3 cellular contexts compared by ENCODE assay signal in the genomic region with DNA sequence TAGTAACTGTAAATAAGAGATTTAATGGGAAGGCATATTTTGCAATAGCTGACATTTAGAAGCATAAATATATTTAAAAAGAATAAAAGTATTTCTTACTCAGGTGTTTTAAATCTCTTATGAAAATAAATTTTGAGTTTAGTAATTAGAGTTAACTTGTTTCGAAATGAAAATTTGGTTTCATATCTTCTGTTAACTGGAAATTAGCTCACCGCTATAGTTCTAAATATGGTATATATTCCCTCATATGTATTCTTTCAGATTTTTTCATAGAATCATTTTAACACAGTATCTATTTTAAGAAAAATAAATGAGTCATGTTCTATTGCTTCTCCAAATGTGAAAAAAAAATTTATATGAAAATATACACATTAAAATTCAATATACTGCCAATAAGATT.
TF ChIP-seq lines count a peak whose summit lies in the region.

No MANE protein-coding gene starts in this region.

TF ChIP-seq in GM12878, 131 proteins besides CTCF, POLR2A, EP300 and RAD21 (continues in another document):
- TF ChIP-seq, protein P1, sequence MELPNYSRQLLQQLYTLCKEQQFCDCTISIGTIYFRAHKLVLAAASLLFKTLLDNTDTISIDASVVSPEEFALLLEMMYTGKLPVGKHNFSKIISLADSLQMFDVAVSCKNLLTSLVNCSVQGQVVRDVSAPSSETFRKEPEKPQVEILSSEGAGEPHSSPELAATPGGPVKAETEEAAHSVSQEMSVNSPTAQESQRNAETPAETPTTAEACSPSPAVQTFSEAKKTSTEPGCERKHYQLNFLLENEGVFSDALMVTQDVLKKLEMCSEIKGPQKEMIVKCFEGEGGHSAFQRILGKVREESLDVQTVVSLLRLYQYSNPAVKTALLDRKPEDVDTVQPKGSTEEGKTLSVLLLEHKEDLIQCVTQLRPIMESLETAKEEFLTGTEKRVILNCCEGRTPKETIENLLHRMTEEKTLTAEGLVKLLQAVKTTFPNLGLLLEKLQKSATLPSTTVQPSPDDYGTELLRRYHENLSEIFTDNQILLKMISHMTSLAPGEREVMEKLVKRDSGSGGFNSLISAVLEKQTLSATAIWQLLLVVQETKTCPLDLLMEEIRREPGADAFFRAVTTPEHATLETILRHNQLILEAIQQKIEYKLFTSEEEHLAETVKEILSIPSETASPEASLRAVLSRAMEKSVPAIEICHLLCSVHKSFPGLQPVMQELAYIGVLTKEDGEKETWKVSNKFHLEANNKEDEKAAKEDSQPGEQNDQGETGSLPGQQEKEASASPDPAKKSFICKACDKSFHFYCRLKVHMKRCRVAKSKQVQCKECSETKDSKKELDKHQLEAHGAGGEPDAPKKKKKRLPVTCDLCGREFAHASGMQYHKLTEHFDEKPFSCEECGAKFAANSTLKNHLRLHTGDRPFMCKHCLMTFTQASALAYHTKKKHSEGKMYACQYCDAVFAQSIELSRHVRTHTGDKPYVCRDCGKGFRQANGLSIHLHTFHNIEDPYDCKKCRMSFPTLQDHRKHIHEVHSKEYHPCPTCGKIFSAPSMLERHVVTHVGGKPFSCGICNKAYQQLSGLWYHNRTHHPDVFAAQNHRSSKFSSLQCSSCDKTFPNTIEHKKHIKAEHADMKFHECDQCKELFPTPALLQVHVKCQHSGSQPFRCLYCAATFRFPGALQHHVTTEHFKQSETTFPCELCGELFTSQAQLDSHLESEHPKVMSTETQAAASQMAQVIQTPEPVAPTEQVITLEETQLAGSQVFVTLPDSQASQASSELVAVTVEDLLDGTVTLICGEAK (IDR thresholded peaks at IDR 0.05; ENCODE audit: borderline replicate concordance): no peak
- TF ChIP-seq MEF2B (IDR thresholded peaks at IDR 0.05; ENCODE audit: partially characterized antibody, poor library complexity, severe bottlenecking) (peak; percentile 45), KAT2A (conservative IDR thresholded peaks at IDR 0.05; ENCODE audit: control insufficient read depth, low read depth, low read length) (no peak), JUND (IDR thresholded peaks at IDR 0.05; ENCODE audit: low read depth, low read length) (no peak), HCFC1 (IDR thresholded peaks at IDR 0.05; ENCODE audit: low read length) (no peak), MYB (IDR thresholded peaks at IDR 0.05; ENCODE audit: borderline replicate concordance, low read depth, low read length) (no peak)
- TF ChIP-seq, protein P2, sequence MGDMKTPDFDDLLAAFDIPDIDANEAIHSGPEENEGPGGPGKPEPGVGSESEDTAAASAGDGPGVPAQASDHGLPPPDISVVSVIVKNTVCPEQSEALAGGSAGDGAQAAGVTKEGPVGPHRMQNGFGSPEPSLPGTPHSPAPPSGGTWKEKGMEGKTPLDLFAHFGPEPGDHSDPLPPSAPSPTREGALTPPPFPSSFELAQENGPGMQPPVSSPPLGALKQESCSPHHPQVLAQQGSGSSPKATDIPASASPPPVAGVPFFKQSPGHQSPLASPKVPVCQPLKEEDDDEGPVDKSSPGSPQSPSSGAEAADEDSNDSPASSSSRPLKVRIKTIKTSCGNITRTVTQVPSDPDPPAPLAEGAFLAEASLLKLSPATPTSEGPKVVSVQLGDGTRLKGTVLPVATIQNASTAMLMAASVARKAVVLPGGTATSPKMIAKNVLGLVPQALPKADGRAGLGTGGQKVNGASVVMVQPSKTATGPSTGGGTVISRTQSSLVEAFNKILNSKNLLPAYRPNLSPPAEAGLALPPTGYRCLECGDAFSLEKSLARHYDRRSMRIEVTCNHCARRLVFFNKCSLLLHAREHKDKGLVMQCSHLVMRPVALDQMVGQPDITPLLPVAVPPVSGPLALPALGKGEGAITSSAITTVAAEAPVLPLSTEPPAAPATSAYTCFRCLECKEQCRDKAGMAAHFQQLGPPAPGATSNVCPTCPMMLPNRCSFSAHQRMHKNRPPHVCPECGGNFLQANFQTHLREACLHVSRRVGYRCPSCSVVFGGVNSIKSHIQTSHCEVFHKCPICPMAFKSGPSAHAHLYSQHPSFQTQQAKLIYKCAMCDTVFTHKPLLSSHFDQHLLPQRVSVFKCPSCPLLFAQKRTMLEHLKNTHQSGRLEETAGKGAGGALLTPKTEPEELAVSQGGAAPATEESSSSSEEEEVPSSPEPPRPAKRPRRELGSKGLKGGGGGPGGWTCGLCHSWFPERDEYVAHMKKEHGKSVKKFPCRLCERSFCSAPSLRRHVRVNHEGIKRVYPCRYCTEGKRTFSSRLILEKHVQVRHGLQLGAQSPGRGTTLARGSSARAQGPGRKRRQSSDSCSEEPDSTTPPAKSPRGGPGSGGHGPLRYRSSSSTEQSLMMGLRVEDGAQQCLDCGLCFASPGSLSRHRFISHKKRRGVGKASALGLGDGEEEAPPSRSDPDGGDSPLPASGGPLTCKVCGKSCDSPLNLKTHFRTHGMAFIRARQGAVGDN (IDR thresholded peaks at IDR 0.05): no peak

TF ChIP-seq in WTC11, 78 proteins besides CTCF, POLR2A, EP300 and RAD21 (continued from another document and continues in another):
- TF ChIP-seq RELA (CRISPR knock-in tag; IDR thresholded peaks at IDR 0.05; ENCODE audit: borderline replicate concordance) (no peak), GRHL2 (CRISPR knock-in tag; IDR thresholded peaks at IDR 0.05; ENCODE audit: insufficient replicate concordance, severe bottlenecking) (no peak), SOX15 (CRISPR knock-in tag; IDR thresholded peaks at IDR 0.05) (no peak), ESRRA (CRISPR knock-in tag; IDR thresholded peaks at IDR 0.05; ENCODE audit: borderline replicate concordance) (no peak)
- TF ChIP-seq, protein P3, sequence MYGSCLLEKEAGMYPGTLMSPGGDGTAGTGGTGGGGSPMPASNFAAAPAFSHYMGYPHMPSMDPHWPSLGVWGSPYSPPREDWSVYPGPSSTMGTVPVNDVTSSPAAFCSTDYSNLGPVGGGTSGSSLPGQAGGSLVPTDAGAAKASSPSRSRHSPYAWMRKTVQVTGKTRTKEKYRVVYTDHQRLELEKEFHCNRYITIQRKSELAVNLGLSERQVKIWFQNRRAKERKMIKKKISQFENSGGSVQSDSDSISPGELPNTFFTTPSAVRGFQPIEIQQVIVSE (CRISPR knock-in tag; IDR thresholded peaks at IDR 0.05; ENCODE audit: borderline replicate concordance): no peak
- TF ChIP-seq, protein P4, sequence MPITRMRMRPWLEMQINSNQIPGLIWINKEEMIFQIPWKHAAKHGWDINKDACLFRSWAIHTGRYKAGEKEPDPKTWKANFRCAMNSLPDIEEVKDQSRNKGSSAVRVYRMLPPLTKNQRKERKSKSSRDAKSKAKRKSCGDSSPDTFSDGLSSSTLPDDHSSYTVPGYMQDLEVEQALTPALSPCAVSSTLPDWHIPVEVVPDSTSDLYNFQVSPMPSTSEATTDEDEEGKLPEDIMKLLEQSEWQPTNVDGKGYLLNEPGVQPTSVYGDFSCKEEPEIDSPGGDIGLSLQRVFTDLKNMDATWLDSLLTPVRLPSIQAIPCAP (CRISPR knock-in tag; IDR thresholded peaks at IDR 0.05): no peak
- TF ChIP-seq, protein P5, sequence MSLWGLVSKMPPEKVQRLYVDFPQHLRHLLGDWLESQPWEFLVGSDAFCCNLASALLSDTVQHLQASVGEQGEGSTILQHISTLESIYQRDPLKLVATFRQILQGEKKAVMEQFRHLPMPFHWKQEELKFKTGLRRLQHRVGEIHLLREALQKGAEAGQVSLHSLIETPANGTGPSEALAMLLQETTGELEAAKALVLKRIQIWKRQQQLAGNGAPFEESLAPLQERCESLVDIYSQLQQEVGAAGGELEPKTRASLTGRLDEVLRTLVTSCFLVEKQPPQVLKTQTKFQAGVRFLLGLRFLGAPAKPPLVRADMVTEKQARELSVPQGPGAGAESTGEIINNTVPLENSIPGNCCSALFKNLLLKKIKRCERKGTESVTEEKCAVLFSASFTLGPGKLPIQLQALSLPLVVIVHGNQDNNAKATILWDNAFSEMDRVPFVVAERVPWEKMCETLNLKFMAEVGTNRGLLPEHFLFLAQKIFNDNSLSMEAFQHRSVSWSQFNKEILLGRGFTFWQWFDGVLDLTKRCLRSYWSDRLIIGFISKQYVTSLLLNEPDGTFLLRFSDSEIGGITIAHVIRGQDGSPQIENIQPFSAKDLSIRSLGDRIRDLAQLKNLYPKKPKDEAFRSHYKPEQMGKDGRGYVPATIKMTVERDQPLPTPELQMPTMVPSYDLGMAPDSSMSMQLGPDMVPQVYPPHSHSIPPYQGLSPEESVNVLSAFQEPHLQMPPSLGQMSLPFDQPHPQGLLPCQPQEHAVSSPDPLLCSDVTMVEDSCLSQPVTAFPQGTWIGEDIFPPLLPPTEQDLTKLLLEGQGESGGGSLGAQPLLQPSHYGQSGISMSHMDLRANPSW (CRISPR knock-in tag; conservative IDR thresholded peaks at IDR 0.05; ENCODE audit: low read depth): no peak
- TF ChIP-seq, protein P6, sequence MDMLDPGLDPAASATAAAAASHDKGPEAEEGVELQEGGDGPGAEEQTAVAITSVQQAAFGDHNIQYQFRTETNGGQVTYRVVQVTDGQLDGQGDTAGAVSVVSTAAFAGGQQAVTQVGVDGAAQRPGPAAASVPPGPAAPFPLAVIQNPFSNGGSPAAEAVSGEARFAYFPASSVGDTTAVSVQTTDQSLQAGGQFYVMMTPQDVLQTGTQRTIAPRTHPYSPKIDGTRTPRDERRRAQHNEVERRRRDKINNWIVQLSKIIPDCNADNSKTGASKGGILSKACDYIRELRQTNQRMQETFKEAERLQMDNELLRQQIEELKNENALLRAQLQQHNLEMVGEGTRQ (CRISPR knock-in tag; IDR thresholded peaks at IDR 0.05): no peak

TF ChIP-seq in SK-N-SH treated with all-trans-retinoic acid at 6 μM for 48 hours, 23 proteins besides CTCF, POLR2A, EP300 and RAD21 (continued from another document):
- TF ChIP-seq, protein P7, sequence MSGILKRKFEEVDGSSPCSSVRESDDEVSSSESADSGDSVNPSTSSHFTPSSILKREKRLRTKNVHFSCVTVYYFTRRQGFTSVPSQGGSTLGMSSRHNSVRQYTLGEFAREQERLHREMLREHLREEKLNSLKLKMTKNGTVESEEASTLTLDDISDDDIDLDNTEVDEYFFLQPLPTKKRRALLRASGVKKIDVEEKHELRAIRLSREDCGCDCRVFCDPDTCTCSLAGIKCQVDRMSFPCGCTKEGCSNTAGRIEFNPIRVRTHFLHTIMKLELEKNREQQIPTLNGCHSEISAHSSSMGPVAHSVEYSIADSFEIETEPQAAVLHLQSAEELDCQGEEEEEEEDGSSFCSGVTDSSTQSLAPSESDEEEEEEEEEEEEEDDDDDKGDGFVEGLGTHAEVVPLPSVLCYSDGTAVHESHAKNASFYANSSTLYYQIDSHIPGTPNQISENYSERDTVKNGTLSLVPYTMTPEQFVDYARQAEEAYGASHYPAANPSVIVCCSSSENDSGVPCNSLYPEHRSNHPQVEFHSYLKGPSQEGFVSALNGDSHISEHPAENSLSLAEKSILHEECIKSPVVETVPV (CRISPR knock-in tag; IDR thresholded peaks at IDR 0.05): no peak
- TF ChIP-seq CSDC2 (CRISPR knock-in tag; IDR thresholded peaks at IDR 0.05) (no peak), GLIS3 (CRISPR knock-in tag; IDR thresholded peaks at IDR 0.05) (no peak), ISL1 (CRISPR knock-in tag; IDR thresholded peaks at IDR 0.05) (no peak), ZNF8 (CRISPR knock-in tag; IDR thresholded peaks at IDR 0.05) (no peak)
- TF ChIP-seq, protein P8, sequence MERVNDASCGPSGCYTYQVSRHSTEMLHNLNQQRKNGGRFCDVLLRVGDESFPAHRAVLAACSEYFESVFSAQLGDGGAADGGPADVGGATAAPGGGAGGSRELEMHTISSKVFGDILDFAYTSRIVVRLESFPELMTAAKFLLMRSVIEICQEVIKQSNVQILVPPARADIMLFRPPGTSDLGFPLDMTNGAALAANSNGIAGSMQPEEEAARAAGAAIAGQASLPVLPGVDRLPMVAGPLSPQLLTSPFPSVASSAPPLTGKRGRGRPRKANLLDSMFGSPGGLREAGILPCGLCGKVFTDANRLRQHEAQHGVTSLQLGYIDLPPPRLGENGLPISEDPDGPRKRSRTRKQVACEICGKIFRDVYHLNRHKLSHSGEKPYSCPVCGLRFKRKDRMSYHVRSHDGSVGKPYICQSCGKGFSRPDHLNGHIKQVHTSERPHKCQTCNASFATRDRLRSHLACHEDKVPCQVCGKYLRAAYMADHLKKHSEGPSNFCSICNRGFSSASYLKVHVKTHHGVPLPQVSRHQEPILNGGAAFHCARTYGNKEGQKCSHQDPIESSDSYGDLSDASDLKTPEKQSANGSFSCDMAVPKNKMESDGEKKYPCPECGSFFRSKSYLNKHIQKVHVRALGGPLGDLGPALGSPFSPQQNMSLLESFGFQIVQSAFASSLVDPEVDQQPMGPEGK (CRISPR knock-in tag; IDR thresholded peaks at IDR 0.05; ENCODE audit: borderline replicate concordance): no peak
